8 cellular contexts compared by ENCODE assay signal in the genomic region with DNA sequence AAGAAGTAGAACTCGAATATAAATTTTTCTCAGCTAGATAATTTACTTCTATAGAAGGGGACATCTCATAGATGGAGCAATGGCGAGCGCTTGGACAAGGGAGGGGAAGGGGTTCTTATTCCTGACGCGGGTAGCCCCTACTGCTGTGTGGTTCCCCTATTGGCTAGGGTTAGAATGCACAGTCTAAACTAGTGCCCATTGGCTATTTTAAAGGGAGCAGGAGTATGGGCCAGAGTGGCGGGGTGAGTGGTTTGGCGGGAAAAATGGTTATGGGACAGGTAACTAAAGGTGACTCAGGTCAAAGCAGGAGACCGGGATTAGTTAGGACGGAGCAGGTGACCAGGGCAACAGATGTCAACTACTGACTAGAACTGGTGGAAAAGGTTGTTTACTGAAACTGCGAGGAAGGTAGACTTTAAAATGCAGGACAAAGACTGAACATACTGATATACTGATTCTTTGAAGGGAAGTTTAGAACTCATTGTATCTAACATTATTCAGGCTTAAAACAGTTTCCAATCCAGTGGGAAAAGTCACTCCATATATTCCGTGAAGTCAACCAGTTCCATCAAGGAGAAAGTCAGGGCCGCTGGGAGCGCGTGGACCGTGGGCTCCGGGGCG. TPM values are rescaled to one million over a fixed set of nuclear protein-coding genes. Genes with fewer than 3 reads are reported as not detected.
DNase-seq lines count a peak whose midpoint lies in the region; ATAC-seq and TF ChIP-seq lines count a peak whose summit lies in the region.

No MANE protein-coding gene starts in this region.

- peak overlapping the region; percentile 89 for H3K27ac Mint-ChIP-seq in dendritic cell treated with granulocyte-macrophage colony-stimulating factor and Interleukin-4, amounts not matched to agents 40 ng/mL and 50 ng/mL, for 4 days

- H3K4me3 ChIP-seq in AG09309 (ENCODE audit: control insufficient read depth, low read depth, low read length): peak overlapping the region; percentile 85
- peak overlapping the region; percentile 84 for H3K4me3 ChIP-seq in GM23248
- H3K4me3 ChIP-seq in Panc1 (ENCODE audit: low read depth in 2 of 2, low read length in 2 of 2): peak overlapping the region; percentile 74 to 81
- peak overlapping the region; percentile 83 for H3K4me3 ChIP-seq in mucosa of descending colon

- TF ChIP-seq CTCF in AG09309 (IDR thresholded peaks at IDR 0.05; ENCODE audit: control insufficient read depth, insufficient read depth, low read depth, low read length, missing control alignments) (peak; percentile 2), Panc1 (IDR thresholded peaks at IDR 0.05) (no peak), mucosa of descending colon (IDR thresholded peaks at IDR 0.05) (no peak)

- CTCF ChIA-PET in Panc1 (lab: Charles Lee): no interaction called here

- H3K9me3 ChIP-seq in GM23248 (ENCODE audit: low read depth) (no peaks in the 10 kb centered on the region), Panc1 (ENCODE audit: control insufficient read depth, insufficient read depth, low read depth, low read length) (no peaks in the 10 kb centered on the region), mucosa of descending colon (no peaks in the 10 kb centered on the region)

- H2AFZ ChIP-seq in GM23248: peak overlapping the region; percentile 71

- H3K27ac ChIP-seq in GM23248 (peak overlapping the region; percentile 94), Panc1 (ENCODE audit: low read length) (peak overlapping the region; percentile 95)

- POLR2A ChIA-PET in Panc1 (lab: Charles Lee): no interaction called here

- H3K4me1 Mint-ChIP-seq in dendritic cell treated with granulocyte-macrophage colony-stimulating factor and Interleukin-4, amounts not matched to agents 40 ng/mL and 50 ng/mL, for 4 days (ENCODE audit: low read depth): peaks cover 14% of the 10 kb centered on the region

- intact Hi-C loops in Panc1 (cut with micrococcal nuclease; ENCODE audit: unreplicated experiment) (no loop called here), mucosa of descending colon (cut with DNase I, micrococcal nuclease) (no loop called here)
- intact Hi-C loops in dendritic cell treated with granulocyte-macrophage colony-stimulating factor and Interleukin-4, amounts not matched to agents 40 ng/mL and 50 ng/mL, for 4 days (cut with micrococcal nuclease): loop anchor here (5.0 kb wide), 1 partner anchor 106 kb away; a partner anchor contains a TSS

- no peak for DNase-seq in AG09309 (ENCODE audit: low read depth)
- peak; percentile 28 for DNase-seq in GM23248
- DNase-seq in Panc1 (ENCODE audit: low read depth, low spot score): no peak
- DNase-seq in mucosa of descending colon: peak in 1 of 3 donors; percentile 23
- DNase-seq in effector CD4-positive, alpha-beta T cell: no peak
- no peak for DNase-seq in H4 (ENCODE audit: low spot score)

- in situ Hi-C loops in GM23248 (cut with MboI): no loop called here
- in situ Hi-C loops in Panc1 (cut with HindIII; ENCODE audit: low pct_unique_long_range_greater_than_20kb, low sequenced_read_pairs): no loop called here

- ATAC-seq in Panc1 (peak; percentile 40), mucosa of descending colon (peak; percentile 5), GM21619 (IDR thresholded peaks at IDR 0.05; ENCODE audit: unreplicated experiment) (no peak)

- no peaks in the 10 kb centered on the region for H3K27me3 Mint-ChIP-seq in dendritic cell treated with granulocyte-macrophage colony-stimulating factor and Interleukin-4, amounts not matched to agents 40 ng/mL and 50 ng/mL, for 4 days

- peak overlapping the region; percentile 66 for H3K4me2 ChIP-seq in GM23248 (ENCODE audit: unreplicated experiment)

- 9 to 12% methylated on average over 17 of the region's 17 CpGs for WGBS in GM23248 (ENCODE audit: low coverage in 1 of 2, low lambda C conversion rate in 2 of 2, missing lambda C conversion rate in 2 of 2), 2 experiments

- H3K4me3 Mint-ChIP-seq in dendritic cell treated with granulocyte-macrophage colony-stimulating factor and Interleukin-4, amounts not matched to agents 40 ng/mL and 50 ng/mL, for 4 days: peak overlapping the region; percentile 91

- H3K9me2 ChIP-seq in GM23248 (ENCODE audit: insufficient read depth): no peaks in the 10 kb centered on the region

- peaks cover 31% of the 10 kb centered on the region for H3K79me2 ChIP-seq in GM23248 (ENCODE audit: insufficient read depth)

- peaks cover 22% of the 10 kb centered on the region for H3K36me3 Mint-ChIP-seq in dendritic cell treated with granulocyte-macrophage colony-stimulating factor and Interleukin-4, amounts not matched to agents 40 ng/mL and 50 ng/mL, for 4 days (ENCODE audit: low read depth)

- H3F3A ChIP-seq in GM23248 (ENCODE audit: insufficient read depth): no peaks in the 10 kb centered on the region

- no peaks in the 10 kb centered on the region for H4K20me1 ChIP-seq in GM23248 (ENCODE audit: insufficient read depth)

- H3K4me1 ChIP-seq in GM23248 (ENCODE audit: insufficient read depth) (no peaks in the 10 kb centered on the region), Panc1 (ENCODE audit: control insufficient read depth, insufficient read depth, low read length) (peaks cover 6% of the 10 kb centered on the region), mucosa of descending colon (ENCODE audit: low read depth) (peaks cover 7% of the 10 kb centered on the region)

- H3K9ac ChIP-seq in GM23248: peak overlapping the region; percentile 97

- H3K9me3 Mint-ChIP-seq in dendritic cell treated with granulocyte-macrophage colony-stimulating factor and Interleukin-4, amounts not matched to agents 40 ng/mL and 50 ng/mL, for 4 days: no peaks in the 10 kb centered on the region

- H3K36me3 ChIP-seq in GM23248 (ENCODE audit: low read depth) (no peaks in the 10 kb centered on the region), Panc1 (ENCODE audit: control insufficient read depth, insufficient read depth, low read length) (no peaks in the 10 kb centered on the region), mucosa of descending colon (ENCODE audit: low read depth) (no peaks in the 10 kb centered on the region)

- BruUV-seq in Panc1 (replicated peaks; lab: Mats Ljungman, UMichigan): TSS peak; percentile 99

- H3K27me3 ChIP-seq in GM23248 (replicated peaks; ENCODE audit: insufficient read depth) (no peaks in the 10 kb centered on the region), Panc1 (ENCODE audit: control insufficient read depth, insufficient read depth, low read length) (no peaks in the 10 kb centered on the region)

RNA-seq across cellular contexts. Expression of a gene that starts 0.9 kb away (rescaled TPM):
- 45.8 and 54.5 TPM in 2 replicates for total RNA-seq in GM23248 (2014; rRNA removed; shearing (Covaris generic))
- polyA plus RNA-seq in GM23248 (2016; fragmentation: Nextera tagmentation; extraction: Ambion mirVana): 42.8 and 44.9 TPM in 2 replicates
- 57.5 TPM for total RNA-seq in Panc1 (2021; ENCODE audit: unreplicated experiment)
- polyA plus RNA-seq in Panc1 (2012; ENCODE audit: insufficient read length): 57.5 TPM
- total RNA-seq in mucosa of descending colon: 10 to 100 TPM; 18.8 to 35.1 (median 20.8) TPM
- 20.9 and 30.3 TPM in 2 replicates for total RNA-seq in H4 (2014; rRNA removed; shearing (Covaris generic))

RNA-seq across cellular contexts. Expression of a gene that starts 29.4 kb away (rescaled TPM):
- total RNA-seq in GM23248 (2014; rRNA removed; shearing (Covaris generic)): 1.1 and 3.3 TPM in 2 replicates
- polyA plus RNA-seq in GM23248 (2016; fragmentation: Nextera tagmentation; extraction: Ambion mirVana): 0.44 and 0.76 TPM in 2 replicates
- 4.1 TPM for total RNA-seq in Panc1 (2021; ENCODE audit: unreplicated experiment)
- 4.4 TPM for polyA plus RNA-seq in Panc1 (2012; ENCODE audit: insufficient read length)
- total RNA-seq in mucosa of descending colon: 10 to 100 TPM in 1 of 3 donors, 1 to 10 TPM in 1, not detected in 1; 1.5 to 12.2 TPM
- total RNA-seq in H4 (2014; rRNA removed; shearing (Covaris generic)): not detected in 2 replicates

RNA-seq across cellular contexts. Expression of a gene that starts 39.5 kb away (rescaled TPM):
- 20.2 and 34.7 TPM in 2 replicates for total RNA-seq in GM23248 (2014; rRNA removed; shearing (Covaris generic))
- polyA plus RNA-seq in GM23248 (2016; fragmentation: Nextera tagmentation; extraction: Ambion mirVana): 11.6 and 12.1 TPM in 2 replicates
- total RNA-seq in Panc1 (2021; ENCODE audit: unreplicated experiment) (104 TPM), mucosa of descending colon (10 to 100 TPM; 22.8 to 30.9 (median 25.4) TPM)
- polyA plus RNA-seq in Panc1 (2012; ENCODE audit: insufficient read length): 74.5 TPM
- 4.4 and 5.7 TPM in 2 replicates for total RNA-seq in H4 (2014; rRNA removed; shearing (Covaris generic))
